ENCODE assay signal across 19 cellular contexts in genomic region chr4:99394913-99395312, GRCh38. TPM values are rescaled to one million over a fixed set of nuclear protein-coding genes. Genes with fewer than 3 reads are reported as not detected.
DNase-seq lines count a peak whose midpoint lies in the region; ATAC-seq, FAIRE-seq and TF ChIP-seq lines count a peak whose summit lies in the region.
"Had no signal": no experiment of that assay in that cellular context is flagged by ENCODE, and none has a peak within 500 bp of the region (broad histone marks: within the 10 kb centered on the region; RNA-seq: fewer than 3 reads in every experiment).

No MANE protein-coding gene starts in this region.

- peaks cover 15% of the 10 kb centered on the region for H3K9me3 ChIP-seq in adipocyte (ENCODE audit: control insufficient read depth, low read length)
- peaks cover 0 to 12% (median 0%) of the 10 kb centered on the region in 3 donors for H3K9me3 ChIP-seq in gastroesophageal sphincter
- H3K9me3 ChIP-seq in osteoblast (ENCODE audit: low read depth, low read length): no peaks in the 10 kb centered on the region
- H3K9me3 ChIP-seq: SK-N-SH had no signal

- no peak for FAIRE-seq in urothelium cell line (lab: Jason Lieb, UNC)
- FAIRE-seq: G401.6 had no signal

- no peak for ATAC-seq in gastroesophageal sphincter
- ATAC-seq in esophagus mucosa: no peak
- ATAC-seq: activated T-cell treated with anti-CD3 and anti-CD28 coated beads, Interleukin-2, amount 50 U/mL, for 72 hours had no signal

- H3K4me2 ChIP-seq in osteoblast (ENCODE audit: insufficient read depth, low read length): peak overlapping the region; percentile 46

- H3K79me2 ChIP-seq in ACC112 (ENCODE audit: control insufficient read depth, insufficient read depth, low read length, unreplicated experiment): no peaks in the 10 kb centered on the region
- no peaks in the 10 kb centered on the region for H3K79me2 ChIP-seq in osteoblast (ENCODE audit: insufficient read depth, low read length)

- TF ChIP-seq EP300 in gastroesophageal sphincter (IDR thresholded peaks at IDR 0.05): no peak

- 83 to 100% methylated on average over 1 of the region's 1 CpG for WGBS in gastroesophageal sphincter (ENCODE audit: low coverage in 1 of 2), 2 donors

- peaks cover 16% of the 10 kb centered on the region for H3K4me1 ChIP-seq in ACC112 (ENCODE audit: control insufficient read depth, insufficient read depth, low read length, unreplicated experiment)
- peaks cover 31% of the 10 kb centered on the region for H3K4me1 ChIP-seq in adipocyte (ENCODE audit: control insufficient read depth, insufficient read depth, low read length)
- H3K4me1 ChIP-seq in gastroesophageal sphincter: peaks cover 0 to 19% (median 4%) of the 10 kb centered on the region in 3 donors
- peaks cover 17% of the 10 kb centered on the region for H3K4me1 ChIP-seq in osteoblast (ENCODE audit: insufficient read depth, low read length)

- no peak for TF ChIP-seq POLR2A in gastroesophageal sphincter (IDR thresholded peaks at IDR 0.05)

- H3K27me3 ChIP-seq in ACC112 (ENCODE audit: insufficient read depth, low read length) (no peaks in the 10 kb centered on the region), adipocyte (replicated peaks; ENCODE audit: control insufficient read depth, insufficient read depth, low read length) (no peaks in the 10 kb centered on the region), gastroesophageal sphincter (no peaks in the 10 kb centered on the region), osteoblast (ENCODE audit: insufficient read depth, low read length) (no peaks in the 10 kb centered on the region)
- H3K27me3 ChIP-seq: esophagus muscularis mucosa had no signal

- H4K20me1 ChIP-seq in osteoblast (ENCODE audit: insufficient read depth, low read length): no peaks in the 10 kb centered on the region

- H3K27ac ChIP-seq in ACC112 (ENCODE audit: low read depth, low read length) (peak overlapping the region; percentile 20), gastroesophageal sphincter (peak overlapping the region in 3 of 4 donors; percentile 31 to 67 (median 46)), osteoblast (ENCODE audit: low read depth, low read length) (peak overlapping the region; percentile 60)

- no peak overlapping the region for H2AFZ ChIP-seq in ACC112 (ENCODE audit: low read length, unreplicated experiment)
- H2AFZ ChIP-seq in osteoblast (ENCODE audit: low read length): no peak overlapping the region

- no peaks in the 10 kb centered on the region for H3K36me3 ChIP-seq in ACC112 (ENCODE audit: insufficient read depth, low read length)
- H3K36me3 ChIP-seq in adipocyte (ENCODE audit: control insufficient read depth, insufficient read depth, low read length, severe bottlenecking): no peaks in the 10 kb centered on the region
- no peaks in the 10 kb centered on the region for H3K36me3 ChIP-seq in gastroesophageal sphincter
- H3K36me3 ChIP-seq in osteoblast (ENCODE audit: insufficient read depth, low read length): no peaks in the 10 kb centered on the region
- H3K36me3 ChIP-seq: esophagus muscularis mucosa had no signal

- no peak for TF ChIP-seq CTCF in gastroesophageal sphincter (IDR thresholded peaks at IDR 0.05)
- no peak for TF ChIP-seq CTCF in osteoblast (IDR thresholded peaks at IDR 0.05; ENCODE audit: extremely low read depth, low read depth, low read length)

- peak overlapping the region; percentile 66 for H3K9ac ChIP-seq in adipocyte (ENCODE audit: low read length)

- DNase-seq in adipocyte (ENCODE audit: low read depth) (peak; percentile 61), osteoblast (ENCODE audit: insufficient read length, low spot score, missing footprints) (no peak), OCI-M2 (lab: John Stamatoyannopoulos, UW; ENCODE audit: unreplicated experiment) (no peak), NCI-H1694 (lab: John Stamatoyannopoulos, UW) (no peak), urothelium cell line (ENCODE audit: low spot score) (no peak)
- DNase-seq: activated CD4-positive, alpha-beta memory T cell treated with anti-CD3 and anti-CD28 coated beads, Interleukin-2, amount 10 ng/mL, durations not matched to agents 7 days and 5 days; activated naive CD8-positive, alpha-beta T cell treated with anti-CD3 and anti-CD28 coated beads, Interleukin-2, amount 50 U/mL, for 24 hours; activated T-cell treated with anti-CD3 and anti-CD28 coated beads, Interleukin-2, amount 50 U/mL, for 72 hours; NCI-H146; NCI-H510A treated with DMSO at 0.1 percent for 48 hours; SK-N-SH; stimulated activated CD4-positive, alpha-beta T cell treated with anti-CD3 and anti-CD28 coated beads, Interleukin-12 subunit alpha, Interleukin-12 subunit beta, amount 100 ng/mL, for 4 hours had no signal

- H3K4me3 ChIP-seq in ACC112 (ENCODE audit: low read depth, low read length) (no peak overlapping the region), adipocyte (ENCODE audit: low read length) (peak overlapping the region; percentile 26), gastroesophageal sphincter (no peak overlapping the region), osteoblast (ENCODE audit: insufficient read depth, low read length) (no peak overlapping the region)
- H3K4me3 ChIP-seq: esophagus muscularis mucosa had no signal

RNA-seq across cellular contexts. Expression of gene ADH7, which starts 40.2 kb away (rescaled TPM):
- total RNA-seq in gastroesophageal sphincter: 1 to 10 TPM in 2 of 4 donors, under 1 TPM in 1, not detected in 1; 0.13 to 9.9 (median 1.2) TPM
- not detected in 2 replicates for total RNA-seq in osteoblast
- 120 TPM for total RNA-seq in esophagus mucosa
- total RNA-seq: activated CD4-positive, alpha-beta memory T cell treated with anti-CD3 and anti-CD28 coated beads, Interleukin-2, amount 10 ng/mL, durations not matched to agents 7 days and 5 days; activated T-cell treated with anti-CD3 and anti-CD28 coated beads, Interleukin-2, amount 50 U/mL, for 72 hours; esophagus muscularis mucosa; OCI-LY7; subcutaneous adipose tissue had no signal

RNA-seq across cellular contexts. Expression of gene ADH1C, which starts 42.4 kb away (rescaled TPM):
- 10 to 100 TPM in 1 of 4 donors, 1 to 10 TPM in 3; 2.6 to 11.3 (median 7.2) TPM for total RNA-seq in gastroesophageal sphincter
- 0.59 and 0.72 TPM in 2 replicates for total RNA-seq in osteoblast
- 0.64 TPM for total RNA-seq in esophagus mucosa
- total RNA-seq: activated CD4-positive, alpha-beta memory T cell treated with anti-CD3 and anti-CD28 coated beads, Interleukin-2, amount 10 ng/mL, durations not matched to agents 7 days and 5 days; activated T-cell treated with anti-CD3 and anti-CD28 coated beads, Interleukin-2, amount 50 U/mL, for 72 hours; OCI-LY7 had no signal

Comparison
In these comparisons a context has a peak if more than half of its experiments do, and no peak if none do; other contexts are left out.
1. RNA of gene ADH7, which starts 40.2 kb away (total RNA-seq): 120 TPM in esophagus mucosa (single experiment); 0.13 to 9.9 TPM in gastroesophageal sphincter and not detected in osteoblast; every median in the first group is over 10 times any median in the second.
2. Peak in every context shown above with its lines, with median percentiles within 50 percentile points of each other: H3K27ac ChIP-seq.